12 cellular contexts compared by ENCODE assay signal in the genomic region with DNA sequence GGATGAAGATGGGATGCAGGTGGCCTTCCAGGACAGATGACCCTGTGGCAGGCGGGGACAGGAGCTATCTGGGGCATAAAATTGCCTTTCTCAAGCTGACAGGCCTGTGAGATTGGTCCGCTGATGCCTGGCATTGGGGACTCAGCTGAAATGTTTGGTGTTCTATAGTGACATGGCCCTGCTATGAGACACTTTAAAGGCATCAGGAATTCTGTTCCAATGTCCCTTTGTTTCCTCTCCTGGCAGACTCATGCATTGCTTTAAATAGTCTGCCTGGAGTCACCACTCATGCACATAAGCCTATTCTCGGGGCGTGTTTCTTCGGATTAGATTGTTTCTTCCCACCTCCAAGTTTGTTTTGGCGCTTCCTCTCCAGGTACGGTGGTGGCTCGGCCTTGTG.
DNase-seq lines count a peak whose midpoint lies in the region; ATAC-seq, FAIRE-seq and TF ChIP-seq lines count a peak whose summit lies in the region.
"Had no signal": no experiment of that assay in that cellular context is flagged by ENCODE, and none has a peak within 500 bp of the region (broad histone marks: within the 10 kb centered on the region; RNA-seq: fewer than 3 reads in every experiment).

No MANE protein-coding gene starts in this region.

- no peak overlapping the region for H3K4me3 ChIP-seq in A549
- no peak overlapping the region for H3K4me3 ChIP-seq in mammary epithelial cell (replicated peaks in 1 of 3; ENCODE audit: insufficient read depth in 1 of 3, low read depth in 2 of 3, low read length in 3 of 3)
- H3K4me3 ChIP-seq in osteoblast (ENCODE audit: insufficient read depth, low read length), result no peak overlapping the region
- H3K4me3 ChIP-seq: PC-9, SK-N-MC had no signal

- ATAC-seq in A549, result no peak
- ATAC-seq in left ventricle myocardium superior, result peak; percentile 80
- no peak for ATAC-seq in GM21360 (IDR thresholded peaks at IDR 0.05; ENCODE audit: unreplicated experiment)
- ATAC-seq in HG02571 (IDR thresholded peaks at IDR 0.05; ENCODE audit: unreplicated experiment), result no peak

- BruUV-seq in mammary epithelial cell (replicated peaks; lab: Mats Ljungman, UMichigan), result no TSS peak

- no peak overlapping the region for H3K4me2 ChIP-seq in A549
- no peak overlapping the region for H3K4me2 ChIP-seq in mammary epithelial cell (ENCODE audit: insufficient read depth, low read depth, low read length)
- H3K4me2 ChIP-seq in osteoblast (ENCODE audit: insufficient read depth, low read length), result peak overlapping the region; percentile 75

- H3K9ac ChIP-seq in mammary epithelial cell (ENCODE audit: insufficient read depth, low read length), result no peak overlapping the region

- dilution Hi-C loops in mammary epithelial cell (cut with HindIII; ENCODE audit: low sequenced_read_pairs), result no loop called here

- H3K27ac ChIP-seq in A549 (peak overlapping the region; percentile 64 to 83; a peak in 5 of 6 replicates), mammary epithelial cell (ENCODE audit: insufficient read depth, low read depth, low read length) (no peak overlapping the region), osteoblast (ENCODE audit: low read depth, low read length) (peak overlapping the region; percentile 51)
- H3K27ac ChIP-seq: foreskin keratinocyte, PC-9, SK-N-MC had no signal

- H2AFZ ChIP-seq in mammary epithelial cell (ENCODE audit: low read depth, low read length) (peak overlapping the region; percentile 57), osteoblast (ENCODE audit: low read length) (no peak overlapping the region)
- H2AFZ ChIP-seq: PC-9 had no signal

- TF ChIP-seq CTCF in A549 (IDR thresholded peaks at IDR 0.05), result no peak
- no peak for TF ChIP-seq CTCF in mammary epithelial cell (conservative IDR thresholded peaks at IDR 0.05 in 1 of 2, IDR thresholded peaks at IDR 0.05 in 1 of 2; ENCODE audit: extremely low read depth in 1 of 2, insufficient read depth in 1 of 2, low read depth in 1 of 2, low read length in 2 of 2)
- TF ChIP-seq CTCF in osteoblast (IDR thresholded peaks at IDR 0.05; ENCODE audit: extremely low read depth, low read depth, low read length), result no peak
- no peak for TF ChIP-seq CTCF in GM20000 (IDR thresholded peaks at IDR 0.05; ENCODE audit: extremely low read depth, missing control alignments)

- WGBS in A549 (ENCODE audit: missing lambda C conversion rate), result 88% methylated on average over 7 of the region's 8 CpGs
- WGBS in mammary epithelial cell (ENCODE audit: low coverage, missing lambda C conversion rate), result 51% methylated on average over 7 of the region's 8 CpGs

- TF ChIP-seq POLR2A in A549 (IDR thresholded peaks at IDR 0.05; ENCODE audit: low read length), result no peak

- no peak for TF ChIP-seq RAD21 in A549 (conservative IDR thresholded peaks at IDR 0.05 in 1 of 2, IDR thresholded peaks at IDR 0.05 in 1 of 2)

- intact Hi-C loops in mammary epithelial cell (cut with micrococcal nuclease), result loop anchor here (1.0 to 5.0 kb wide), 5 partner anchors 93 to 611 kb away; partner anchors contain the start of gene NEDD4L
- intact Hi-C loops in left ventricle myocardium superior (cut with micrococcal nuclease), result loop anchor here (10.0 kb wide), 1 partner anchor 98 kb away; no protein-coding TSS in a partner anchor

- CTCF ChIA-PET in A549 (lab: Yijun Ruan, JAX), result interaction anchor here (0.6 to 1.1 kb wide), 4 partner anchors 88 to 301 kb away, joined by 3 to 5 read pairs (median 4); no protein-coding TSS in a partner anchor
- CTCF ChIA-PET in mammary epithelial cell (lab: Charles Lee; ENCODE audit: low non-redundant PET), result no interaction called here

- peaks cover 9% of the 10 kb centered on the region; the same call in 2 of the 3 replicates for H3K4me1 ChIP-seq in A549
- peaks cover 7% of the 10 kb centered on the region for H3K4me1 ChIP-seq in mammary epithelial cell (ENCODE audit: insufficient read depth, low read length)
- peaks cover 33% of the 10 kb centered on the region for H3K4me1 ChIP-seq in osteoblast (ENCODE audit: insufficient read depth, low read length)
- H3K4me1 ChIP-seq: foreskin keratinocyte had no signal

- in situ Hi-C loops in mammary epithelial cell (cut with MboI; ENCODE audit: low sequenced_read_pairs in 2 of 2), result loop anchor here in 1 of 2 donors (5.0 to 25.0 kb wide), 3 partner anchors 96 to 569 kb away; no protein-coding TSS in a partner anchor

- H3K27me3 ChIP-seq in mammary epithelial cell (ENCODE audit: insufficient read depth, low read length), result peaks cover 2% of the 10 kb centered on the region
- no peaks in the 10 kb centered on the region for H3K27me3 ChIP-seq in osteoblast (ENCODE audit: insufficient read depth, low read length)

- H3K79me2 ChIP-seq in mammary epithelial cell (ENCODE audit: insufficient read depth, low read length) (no peaks in the 10 kb centered on the region), osteoblast (ENCODE audit: insufficient read depth, low read length) (no peaks in the 10 kb centered on the region)

- POLR2A ChIA-PET in A549 (lab: Yijun Ruan, JAX), result no interaction called here

- H3K36me3 ChIP-seq in mammary epithelial cell (ENCODE audit: insufficient read depth, low read length), result no peaks in the 10 kb centered on the region
- peaks cover 34% of the 10 kb centered on the region for H3K36me3 ChIP-seq in osteoblast (ENCODE audit: insufficient read depth, low read length)

- H3K9me3 ChIP-seq in A549 (no peaks in the 10 kb centered on the region), mammary epithelial cell (replicated peaks; ENCODE audit: insufficient read depth, low read length) (no peaks in the 10 kb centered on the region), osteoblast (ENCODE audit: low read depth, low read length) (no peaks in the 10 kb centered on the region)

- TF ChIP-seq EP300 in A549 (IDR thresholded peaks at IDR 0.05), result no peak

- FAIRE-seq in A549 (lab: Jason Lieb, UNC), result no peak
- FAIRE-seq: small intestine had no signal

- no peaks in the 10 kb centered on the region for H4K20me1 ChIP-seq in mammary epithelial cell (ENCODE audit: insufficient read depth, low read length)
- H4K20me1 ChIP-seq in osteoblast (ENCODE audit: insufficient read depth, low read length), result no peaks in the 10 kb centered on the region

- DNase-seq in A549 (ENCODE audit: low read depth in 1 of 2, low spot score in 1 of 2), result no peak
- DNase-seq in mammary epithelial cell, result no peak
- DNase-seq in left ventricle myocardium superior, result no peak
- no peak for DNase-seq in osteoblast (ENCODE audit: insufficient read length, low spot score, missing footprints)
- DNase-seq in activated T-cell treated with anti-CD3 and anti-CD28 coated beads, Interleukin-2, amount 50 U/mL, for 48 hours, result no peak
- DNase-seq in GM20000 (ENCODE audit: low spot score), result no peak

TF ChIP-seq in A549, 52 proteins besides CTCF, POLR2A, EP300 and RAD21:
- no peak for TF ChIP-seq HOXB13 (CRISPR knock-in tag; IDR thresholded peaks at IDR 0.05; ENCODE audit: low read depth)
- no peak for TF ChIP-seq USF2 (IDR thresholded peaks at IDR 0.05)
- TF ChIP-seq RARB (CRISPR knock-in tag; IDR thresholded peaks at IDR 0.05), result no peak
- no peak for TF ChIP-seq HOXB5 (CRISPR knock-in tag; IDR thresholded peaks at IDR 0.05)
- no peak for TF ChIP-seq FOSL2 (IDR thresholded peaks at IDR 0.05)
- no peak for TF ChIP-seq FOSL2 (CRISPR knock-in tag; IDR thresholded peaks at IDR 0.05)
- TF ChIP-seq ATOH8 (CRISPR knock-in tag; IDR thresholded peaks at IDR 0.05; ENCODE audit: low read depth), result no peak
- no peak for TF ChIP-seq TP53 (CRISPR knock-in tag; IDR thresholded peaks at IDR 0.05)
- no peak for TF ChIP-seq SREBF2 (IDR thresholded peaks at IDR 0.05)
- TF ChIP-seq NR3C1 (IDR thresholded peaks at IDR 0.05), result no peak
- no peak for TF ChIP-seq ZC3H11A (IDR thresholded peaks at IDR 0.05)
- no peak for TF ChIP-seq RNF2 (IDR thresholded peaks at IDR 0.05; ENCODE audit: borderline replicate concordance, low read depth)
- no peak for TF ChIP-seq ELK1 (IDR thresholded peaks at IDR 0.05; ENCODE audit: low read depth, low read length)
- TF ChIP-seq RCOR1 (IDR thresholded peaks at IDR 0.05; ENCODE audit: low read depth, low read length), result no peak
- no peak for TF ChIP-seq KDM1A (IDR thresholded peaks at IDR 0.05; ENCODE audit: low read depth)
- TF ChIP-seq HEYL (CRISPR knock-in tag; IDR thresholded peaks at IDR 0.05), result no peak
- TF ChIP-seq GATA3 (IDR thresholded peaks at IDR 0.05; ENCODE audit: borderline replicate concordance), result no peak
- TF ChIP-seq FOSB (CRISPR knock-in tag; IDR thresholded peaks at IDR 0.05), result no peak
- TF ChIP-seq ZNF302 (CRISPR knock-in tag; IDR thresholded peaks at IDR 0.05), result no peak
